8 cellular contexts compared by ENCODE assay signal in genomic region chr9:92325269-92325990, GRCh38. TPM values are rescaled to one million over a fixed set of nuclear protein-coding genes. Genes with fewer than 3 reads are reported as not detected.
DNase-seq lines count a peak whose midpoint lies in the region; ATAC-seq, FAIRE-seq and TF ChIP-seq lines count a peak whose summit lies in the region.

CENPP (plus strand) TSS chr9:92325953.
NOL8 (minus strand) TSS chr9:92325350; CDS start chr9:92324161, 1,189 bp downstream.

- H3K36me3 Mint-ChIP-seq in WTC11 = peaks cover 22% of the 10 kb centered on the region

- peak within 1 kb of the TSS; percentile 97 for H3K27ac ChIP-seq in smooth muscle cell (ENCODE audit: low read depth)

- ATAC-seq in GM18909 (IDR thresholded peaks at IDR 0.05; ENCODE audit: poor library complexity, unreplicated experiment) = peak; percentile 95
- peak; percentile 92 for ATAC-seq in HG03159 (IDR thresholded peaks at IDR 0.05; ENCODE audit: unreplicated experiment)
- peak; percentile 89 for ATAC-seq in WTC11

- peak within 1 kb of the TSS; percentile 94 for H2AFZ ChIP-seq in smooth muscle cell (ENCODE audit: low read depth)

- H4K20me1 ChIP-seq in smooth muscle cell (ENCODE audit: low read depth) = no peaks in the 10 kb centered on the region

- H3K9ac ChIP-seq in smooth muscle cell (ENCODE audit: low read depth) = peak within 1 kb of the TSS; percentile 98

- no peaks in the 10 kb centered on the region for H3F3A ChIP-seq in smooth muscle cell (ENCODE audit: low read depth)

- H3K9me3 Mint-ChIP-seq in WTC11 = no peaks in the 10 kb centered on the region

- peak; percentile 91 for DNase-seq in AG08396 (ENCODE audit: low spot score)
- DNase-seq in NCI-H2227 (lab: John Stamatoyannopoulos, UW; ENCODE audit: unreplicated experiment) = peak; percentile 88
- peak; percentile 77 for DNase-seq in WTC11 (ENCODE audit: low spot score)
- DNase-seq in bronchial epithelial cell (ENCODE audit: low read depth) = peak; percentile 78
- peak; percentile 87 for DNase-seq in iPS-NIHi7 (ENCODE audit: extremely low spot score)
- DNase-seq in smooth muscle cell (lab: John Stamatoyannopoulos, UW; ENCODE audit: unreplicated experiment) = peak; percentile 71

- no peaks in the 10 kb centered on the region for H3K9me3 ChIP-seq in smooth muscle cell (replicated peaks; ENCODE audit: low read depth)

- H3K79me2 ChIP-seq in smooth muscle cell (ENCODE audit: low read depth) = peaks cover 29% of the 10 kb centered on the region

- TF ChIP-seq CTCF in WTC11 (IDR thresholded peaks at IDR 0.05) (no peak), bronchial epithelial cell (IDR thresholded peaks at IDR 0.05; ENCODE audit: insufficient read depth, low read length, severe bottlenecking) (no peak), smooth muscle cell (IDR thresholded peaks at IDR 0.05; ENCODE audit: borderline replicate concordance, insufficient read depth, poor library complexity, severe bottlenecking) (no peak)

- H3K27me3 Mint-ChIP-seq in WTC11 (ENCODE audit: low read depth) = no peaks in the 10 kb centered on the region

- 1% methylated on average over 55 of the region's 55 CpGs for WGBS in smooth muscle cell (ENCODE audit: low lambda C conversion rate)

- peak within 1 kb of the TSS; percentile 98 for H3K4me2 ChIP-seq in smooth muscle cell

- CTCF ChIA-PET in WTC11 (lab: Charles Lee) = interaction anchor here (0.8 to 1.9 kb wide), 7 partner anchors 169 to 466 kb away, joined by 3 to 6 read pairs (median 3); partner anchors contain the start of gene IPPK

- H3K4me1 Mint-ChIP-seq in WTC11 = peaks cover 27% of the 10 kb centered on the region

- no peaks in the 10 kb centered on the region for H3K27me3 ChIP-seq in bronchial epithelial cell (ENCODE audit: control insufficient read depth, insufficient read depth, low read length)
- H3K27me3 ChIP-seq in smooth muscle cell (ENCODE audit: low read depth) = no peaks in the 10 kb centered on the region

- peak within 1 kb of the TSS; percentile 92 for H3K4me3 ChIP-seq in bronchial epithelial cell (ENCODE audit: low read depth, low read length)
- H3K4me3 ChIP-seq in smooth muscle cell = peak within 1 kb of the TSS; percentile 70

- H3K36me3 ChIP-seq in bronchial epithelial cell (ENCODE audit: control insufficient read depth, insufficient read depth, low read length) (peaks cover 4% of the 10 kb centered on the region), smooth muscle cell (ENCODE audit: low read depth) (peaks cover 6% of the 10 kb centered on the region)

- POLR2A ChIA-PET in WTC11 (lab: Charles Lee) = interaction anchor here (1.4 kb wide), 1 partner anchor 345 kb away, joined by 4 read pairs; the partner anchor contains the start of gene IPPK

- peaks cover 19% of the 10 kb centered on the region for H3K4me1 ChIP-seq in smooth muscle cell (ENCODE audit: low read depth)

- no peak for FAIRE-seq in bronchial epithelial cell (lab: Jason Lieb, UNC)

- H3K27ac Mint-ChIP-seq in WTC11 = peak within 1 kb of the TSS; percentile 99

- H3K4me3 Mint-ChIP-seq in WTC11 = peak within 1 kb of the TSS; percentile 99

TF ChIP-seq in WTC11, 78 proteins besides CTCF, POLR2A, EP300 and RAD21 (continues in another document):
- 0 out of 2 replicates have a peak, but pooled peaks have one; percentile 21 for TF ChIP-seq ZNF232 (CRISPR knock-in tag; IDR thresholded peaks at IDR 0.05)
- peak; percentile 46 for TF ChIP-seq SP1 (CRISPR knock-in tag; conservative IDR thresholded peaks at IDR 0.05)
- TF ChIP-seq, protein P1, sequence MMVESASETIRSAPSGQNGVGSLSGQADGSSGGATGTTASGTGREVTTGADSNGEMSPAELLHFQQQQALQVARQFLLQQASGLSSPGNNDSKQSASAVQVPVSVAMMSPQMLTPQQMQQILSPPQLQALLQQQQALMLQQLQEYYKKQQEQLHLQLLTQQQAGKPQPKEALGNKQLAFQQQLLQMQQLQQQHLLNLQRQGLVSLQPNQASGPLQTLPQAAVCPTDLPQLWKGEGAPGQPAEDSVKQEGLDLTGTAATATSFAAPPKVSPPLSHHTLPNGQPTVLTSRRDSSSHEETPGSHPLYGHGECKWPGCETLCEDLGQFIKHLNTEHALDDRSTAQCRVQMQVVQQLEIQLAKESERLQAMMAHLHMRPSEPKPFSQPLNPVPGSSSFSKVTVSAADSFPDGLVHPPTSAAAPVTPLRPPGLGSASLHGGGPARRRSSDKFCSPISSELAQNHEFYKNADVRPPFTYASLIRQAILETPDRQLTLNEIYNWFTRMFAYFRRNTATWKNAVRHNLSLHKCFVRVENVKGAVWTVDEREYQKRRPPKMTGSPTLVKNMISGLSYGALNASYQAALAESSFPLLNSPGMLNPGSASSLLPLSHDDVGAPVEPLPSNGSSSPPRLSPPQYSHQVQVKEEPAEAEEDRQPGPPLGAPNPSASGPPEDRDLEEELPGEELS (CRISPR knock-in tag; IDR thresholded peaks at IDR 0.05) = peak; percentile 76; the same call in 1 of the 2 replicates
- TF ChIP-seq, protein P2, sequence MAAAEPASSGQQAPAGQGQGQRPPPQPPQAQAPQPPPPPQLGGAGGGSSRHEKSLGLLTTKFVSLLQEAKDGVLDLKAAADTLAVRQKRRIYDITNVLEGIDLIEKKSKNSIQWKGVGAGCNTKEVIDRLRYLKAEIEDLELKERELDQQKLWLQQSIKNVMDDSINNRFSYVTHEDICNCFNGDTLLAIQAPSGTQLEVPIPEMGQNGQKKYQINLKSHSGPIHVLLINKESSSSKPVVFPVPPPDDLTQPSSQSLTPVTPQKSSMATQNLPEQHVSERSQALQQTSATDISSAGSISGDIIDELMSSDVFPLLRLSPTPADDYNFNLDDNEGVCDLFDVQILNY (CRISPR knock-in tag; IDR thresholded peaks at IDR 0.05) = peak; percentile 37; the same call in 1 of the 2 replicates
- TF ChIP-seq ZNF423 (CRISPR knock-in tag; IDR thresholded peaks at IDR 0.05) = no peak
- no peak for TF ChIP-seq NR3C1 (CRISPR knock-in tag; conservative IDR thresholded peaks at IDR 0.05; ENCODE audit: low read depth)
- peak; percentile 98 for TF ChIP-seq USF1 (CRISPR knock-in tag; IDR thresholded peaks at IDR 0.05)
- TF ChIP-seq, protein P3, sequence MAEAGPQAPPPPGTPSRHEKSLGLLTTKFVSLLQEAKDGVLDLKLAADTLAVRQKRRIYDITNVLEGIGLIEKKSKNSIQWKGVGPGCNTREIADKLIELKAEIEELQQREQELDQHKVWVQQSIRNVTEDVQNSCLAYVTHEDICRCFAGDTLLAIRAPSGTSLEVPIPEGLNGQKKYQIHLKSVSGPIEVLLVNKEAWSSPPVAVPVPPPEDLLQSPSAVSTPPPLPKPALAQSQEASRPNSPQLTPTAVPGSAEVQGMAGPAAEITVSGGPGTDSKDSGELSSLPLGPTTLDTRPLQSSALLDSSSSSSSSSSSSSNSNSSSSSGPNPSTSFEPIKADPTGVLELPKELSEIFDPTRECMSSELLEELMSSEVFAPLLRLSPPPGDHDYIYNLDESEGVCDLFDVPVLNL (CRISPR knock-in tag; IDR thresholded peaks at IDR 0.05; ENCODE audit: borderline replicate concordance, low read depth) = peak; percentile 95
- TF ChIP-seq CREM (CRISPR knock-in tag; IDR thresholded peaks at IDR 0.05) = peak; percentile 53; the same call in 1 of the 2 replicates
- TF ChIP-seq, protein P4, sequence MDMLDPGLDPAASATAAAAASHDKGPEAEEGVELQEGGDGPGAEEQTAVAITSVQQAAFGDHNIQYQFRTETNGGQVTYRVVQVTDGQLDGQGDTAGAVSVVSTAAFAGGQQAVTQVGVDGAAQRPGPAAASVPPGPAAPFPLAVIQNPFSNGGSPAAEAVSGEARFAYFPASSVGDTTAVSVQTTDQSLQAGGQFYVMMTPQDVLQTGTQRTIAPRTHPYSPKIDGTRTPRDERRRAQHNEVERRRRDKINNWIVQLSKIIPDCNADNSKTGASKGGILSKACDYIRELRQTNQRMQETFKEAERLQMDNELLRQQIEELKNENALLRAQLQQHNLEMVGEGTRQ (CRISPR knock-in tag; IDR thresholded peaks at IDR 0.05) = peak; percentile 97
- peak; percentile 91 for TF ChIP-seq MAX (CRISPR knock-in tag; IDR thresholded peaks at IDR 0.05)
- 0 out of 2 replicates have a peak, but pooled peaks have one; percentile 33 for TF ChIP-seq ZNF416 (CRISPR knock-in tag; IDR thresholded peaks at IDR 0.05)

RNA-seq across cellular contexts. Expression of gene CENPP, which starts in this region (rescaled TPM):
- 12.2 to 15.0 TPM (median 14.3 TPM) in 3 replicates for total RNA-seq in WTC11 (2021)
- total RNA-seq in bronchial epithelial cell = 0.38 and 1.3 TPM in 2 replicates
- total RNA-seq in smooth muscle cell = 4.2 and 10.8 TPM in 2 replicates
- 12.1 and 17.5 TPM in 2 replicates for polyA plus RNA-seq in smooth muscle cell

RNA-seq across cellular contexts. Expression of gene NOL8, which starts in this region (rescaled TPM):
- 26.6 to 32.3 TPM (median 32.2 TPM) in 3 replicates for total RNA-seq in WTC11 (2021)
- 15.7 and 19.7 TPM in 2 replicates for total RNA-seq in bronchial epithelial cell
- total RNA-seq in smooth muscle cell = 13.0 and 21.3 TPM in 2 replicates
- polyA plus RNA-seq in smooth muscle cell = 15.1 and 16.9 TPM in 2 replicates

Comparison
In these comparisons a context has a peak if more than half of its experiments do, and no peak if none do; other contexts are left out.
1. Peak in every context shown above with its lines: DNase-seq, ATAC-seq, H3K4me3 ChIP-seq and H3K27ac ChIP-seq.